In the genomic region with DNA sequence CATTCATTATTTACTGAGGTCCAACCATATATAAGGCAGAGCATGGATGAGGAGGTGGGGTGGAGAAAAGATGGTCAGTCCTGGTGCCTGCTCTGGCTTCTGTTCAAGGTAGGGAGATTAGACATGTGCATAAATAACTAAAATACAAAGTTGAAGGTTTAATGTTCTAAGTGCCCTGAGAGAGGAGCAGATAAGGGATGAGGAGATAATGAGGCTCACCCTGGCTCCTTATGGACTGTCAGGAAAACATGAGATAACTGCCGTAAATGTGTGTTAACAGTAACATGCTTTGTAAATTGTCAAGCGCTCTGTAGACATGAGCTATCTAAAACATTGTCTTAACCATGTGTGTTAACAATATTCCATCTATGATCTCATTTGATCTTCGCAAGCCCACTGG, we compare ENCODE assay signal across 19 cellular contexts.
DNase-seq lines count a peak whose midpoint lies in the region; ATAC-seq and TF ChIP-seq lines count a peak whose summit lies in the region.
"Had no signal": no experiment of that assay in that cellular context is flagged by ENCODE, and none has a peak within 500 bp of the region (broad histone marks: within the 10 kb centered on the region; RNA-seq: fewer than 3 reads in every experiment).

No MANE protein-coding gene starts in this region.

- ATAC-seq in right cardiac atrium = no peak
- ATAC-seq: A549 had no signal

- H3K27me3 Mint-ChIP-seq in mesothelial cell of epicardium (ENCODE audit: low read depth) = no peaks in the 10 kb centered on the region

- DNase-seq in cardiac muscle cell (ENCODE audit: low read depth in 1 of 2, low spot score in 1 of 2) (no peak), right cardiac atrium (no peak), mesothelial cell of epicardium (ENCODE audit: low spot score in 2 of 2, unreplicated experiment in 2 of 2) (no peak), NCI-H526 treated with DMSO at 0.1 percent for 48 hours (lab: John Stamatoyannopoulos, UW) (no peak)
- no peak for DNase-seq in activated CD4-positive, alpha-beta T cell treated with anti-CD3 and anti-CD28 coated beads for 1 hour
- DNase-seq: 8988T; ACHN; AML-193; BE2C; Caco-2; CD4-positive, alpha-beta memory T cell; DMS153; DND-41; GOT3; HFFc6 had no signal

- 78% methylated on average over 3 of the region's 3 CpGs for WGBS in right cardiac atrium

- H3K36me3 Mint-ChIP-seq in mesothelial cell of epicardium = no peaks in the 10 kb centered on the region
- H3K36me3 Mint-ChIP-seq: CD4-positive, alpha-beta memory T cell had no signal

- intact Hi-C loops in right cardiac atrium (cut with DNase I) = no loop called here

- H3K4me1 ChIP-seq in cardiac muscle cell (ENCODE audit: low read depth) = peaks cover 32% of the 10 kb centered on the region
- no peaks in the 10 kb centered on the region for H3K4me1 ChIP-seq in right cardiac atrium (ENCODE audit: control insufficient read depth, insufficient read depth, low read length)
- H3K4me1 ChIP-seq in subcutaneous abdominal adipose tissue (ENCODE audit: control insufficient read depth in 5 of 5, insufficient read depth in 5 of 5, low read length in 5 of 5) = peaks cover 0 to 19% (median 14%) of the 10 kb centered on the region in 5 donors
- H3K4me1 ChIP-seq: BE2C; BLaER1 treated with 17β-estradiol and CSF1 and Interleukin-3, amounts not matched to agents 10 nM and 100 nM; Caco-2; HAP-1 had no signal

- no peak overlapping the region for H3K4me3 Mint-ChIP-seq in mesothelial cell of epicardium
- H3K4me3 Mint-ChIP-seq: CD4-positive, alpha-beta memory T cell; HFFc6 had no signal

- H3K4me3 ChIP-seq in cardiac muscle cell (no peak overlapping the region), right cardiac atrium (ENCODE audit: low read length) (no peak overlapping the region), subcutaneous abdominal adipose tissue (ENCODE audit: low read depth in 1 of 5, low read length in 5 of 5) (no peak overlapping the region)
- H3K4me3 ChIP-seq: A549; BLaER1 treated with 17β-estradiol and CSF1 and Interleukin-3, amounts not matched to agents 10 nM and 100 nM; HAP-1 had no signal

- H3K9me3 Mint-ChIP-seq in mesothelial cell of epicardium = no peaks in the 10 kb centered on the region
- H3K9me3 Mint-ChIP-seq: HFFc6 had no signal

- H3K9ac ChIP-seq in subcutaneous abdominal adipose tissue (ENCODE audit: low read length in 5 of 5) = no peak overlapping the region
- H3K9ac ChIP-seq: BLaER1 treated with 17β-estradiol and CSF1 and Interleukin-3, amounts not matched to agents 10 nM and 100 nM had no signal

- no peak for TF ChIP-seq CTCF in cardiac muscle cell (IDR thresholded peaks at IDR 0.05; ENCODE audit: low read depth, low read length)
- TF ChIP-seq CTCF in mesothelial cell of epicardium (IDR thresholded peaks at IDR 0.05; ENCODE audit: unreplicated experiment) = no peak

- H3K27ac ChIP-seq in cardiac muscle cell (peak overlapping the region; percentile 48), right cardiac atrium (ENCODE audit: low read length) (no peak overlapping the region), subcutaneous abdominal adipose tissue (ENCODE audit: low read depth, low read length) (peak overlapping the region; percentile 71)
- H3K27ac ChIP-seq: A549; BLaER1 treated with 17β-estradiol and CSF1 and Interleukin-3, amounts not matched to agents 10 nM and 100 nM had no signal

- peaks cover 48% of the 10 kb centered on the region for H3K4me1 Mint-ChIP-seq in mesothelial cell of epicardium
- H3K4me1 Mint-ChIP-seq: CD4-positive, alpha-beta memory T cell had no signal

- peak overlapping the region; percentile 31 for H3K27ac Mint-ChIP-seq in mesothelial cell of epicardium
- H3K27ac Mint-ChIP-seq: CD4-positive, alpha-beta memory T cell; HFFc6 had no signal

- H3K36me3 ChIP-seq in cardiac muscle cell = no peaks in the 10 kb centered on the region
- no peaks in the 10 kb centered on the region for H3K36me3 ChIP-seq in subcutaneous abdominal adipose tissue (ENCODE audit: control insufficient read depth in 5 of 5, insufficient read depth in 5 of 5, low read length in 5 of 5)
- H3K36me3 ChIP-seq: BE2C; BLaER1 treated with 17β-estradiol and CSF1 and Interleukin-3, amounts not matched to agents 10 nM and 100 nM; HAP-1 had no signal

- no peaks in the 10 kb centered on the region for H3K9me3 ChIP-seq in cardiac muscle cell (ENCODE audit: low read depth)
- no peaks in the 10 kb centered on the region for H3K9me3 ChIP-seq in right cardiac atrium (ENCODE audit: control insufficient read depth, low read length)
- no peaks in the 10 kb centered on the region for H3K9me3 ChIP-seq in subcutaneous abdominal adipose tissue (ENCODE audit: control insufficient read depth in 5 of 5, low read length in 5 of 5)
- H3K9me3 ChIP-seq: A549; BE2C; BLaER1 treated with 17β-estradiol and CSF1 and Interleukin-3, amounts not matched to agents 10 nM and 100 nM; Caco-2; HAP-1 had no signal

- no peaks in the 10 kb centered on the region for H3K27me3 ChIP-seq in cardiac muscle cell
- H3K27me3 ChIP-seq in right cardiac atrium (ENCODE audit: control insufficient read depth, insufficient read depth) = no peaks in the 10 kb centered on the region
- H3K27me3 ChIP-seq in subcutaneous abdominal adipose tissue (ENCODE audit: control insufficient read depth in 5 of 5, insufficient read depth in 4 of 5, low read length in 5 of 5) = no peaks in the 10 kb centered on the region
- H3K27me3 ChIP-seq: BE2C; BLaER1 treated with 17β-estradiol and CSF1 and Interleukin-3, amounts not matched to agents 10 nM and 100 nM had no signal
